8 cellular contexts compared by ENCODE assay signal in genomic region chr22:32080904-32081303, GRCh38. TPM values are rescaled to one million over a fixed set of nuclear protein-coding genes. Genes with fewer than 3 reads are reported as not detected.
A peak's percentile ranks its signal among the peaks of the same experiment; 100 is the strongest.
DNase-seq lines count a peak whose midpoint lies in the region; ATAC-seq and TF ChIP-seq lines count a peak whose summit lies in the region.

No MANE protein-coding gene starts in this region.

- H3K27me3 ChIP-seq in heart right ventricle = no peaks in the 10 kb centered on the region
- no peaks in the 10 kb centered on the region for H3K27me3 ChIP-seq in gastrocnemius medialis

- H3K27me3 Mint-ChIP-seq in activated CD4-positive, alpha-beta memory T cell treated with anti-CD3 and anti-CD28 coated beads, Interleukin-2, amount 10 ng/mL, durations not matched to agents 7 days and 5 days = peaks cover 24% of the 10 kb centered on the region

- H3K4me3 ChIP-seq in heart right ventricle (no peak overlapping the region), gastrocnemius medialis (no peak overlapping the region)

- ATAC-seq in heart right ventricle (peak in 7 of 8 donors; percentile 42 to 78 (median 58)), gastrocnemius medialis (peak; percentile 75 to 77)

- 85 to 86% methylated on average over 4 of the region's 4 CpGs for WGBS in heart right ventricle, 2 donors

- H3K36me3 ChIP-seq in heart right ventricle = peaks cover 0 to 10% (median 0%) of the 10 kb centered on the region in 9 donors
- no peaks in the 10 kb centered on the region for H3K36me3 ChIP-seq in gastrocnemius medialis

- CTCF ChIA-PET in activated CD4-positive, alpha-beta memory T cell treated with anti-CD3 and anti-CD28 coated beads, Interleukin-2, amount 10 ng/mL, durations not matched to agents 7 days and 5 days (lab: Charles Lee) = interaction anchor here (1.1 to 4.9 kb wide), 4 partner anchors 24 to 110 kb away, joined by 3 to 39 read pairs (median 8); no protein-coding TSS in a partner anchor

- peaks cover 0 to 40% (median 36%) of the 10 kb centered on the region in 9 donors for H3K4me1 ChIP-seq in heart right ventricle
- peaks cover 20 to 22% of the 10 kb centered on the region in 2 donors for H3K4me1 ChIP-seq in gastrocnemius medialis

- H3K36me3 Mint-ChIP-seq in activated CD4-positive, alpha-beta memory T cell treated with anti-CD3 and anti-CD28 coated beads, Interleukin-2, amount 10 ng/mL, durations not matched to agents 7 days and 5 days (ENCODE audit: low read depth) = no peaks in the 10 kb centered on the region

- in situ Hi-C loops in gastrocnemius medialis (cut with MboI; ENCODE audit: low sequenced_read_pairs in 4 of 4) = loop anchor here in 3 of 4 donors (5.0 to 10.0 kb wide), 2 partner anchors 104 to 106 kb away; no protein-coding TSS in a partner anchor

- no peak for TF ChIP-seq POLR2A in gastrocnemius medialis (IDR thresholded peaks at IDR 0.05)

- no peaks in the 10 kb centered on the region for H3K9me3 Mint-ChIP-seq in activated CD4-positive, alpha-beta memory T cell treated with anti-CD3 and anti-CD28 coated beads, Interleukin-2, amount 10 ng/mL, durations not matched to agents 7 days and 5 days

- no peak overlapping the region for H3K27ac ChIP-seq in heart right ventricle
- H3K27ac ChIP-seq in gastrocnemius medialis = no peak overlapping the region

- POLR2A ChIA-PET in activated CD4-positive, alpha-beta memory T cell treated with anti-CD3 and anti-CD28 coated beads, Interleukin-2, amount 10 ng/mL, durations not matched to agents 7 days and 5 days (lab: Charles Lee) = no interaction called here

- intact Hi-C loops in heart right ventricle (cut with DNase I) = loop anchor here (2.0 to 5.0 kb wide), 3 partner anchors 102 to 104 kb away; no protein-coding TSS in a partner anchor
- intact Hi-C loops in gastrocnemius medialis (cut with DNase I; ENCODE audit: low total_unique reads) = loop anchor here (1.0 to 2.0 kb wide), 2 partner anchors 74 to 104 kb away; no protein-coding TSS in a partner anchor

- H3K9me3 ChIP-seq in heart right ventricle = no peaks in the 10 kb centered on the region
- H3K9me3 ChIP-seq in gastrocnemius medialis = no peaks in the 10 kb centered on the region

- peaks cover 4% of the 10 kb centered on the region for H3K4me1 Mint-ChIP-seq in activated CD4-positive, alpha-beta memory T cell treated with anti-CD3 and anti-CD28 coated beads, Interleukin-2, amount 10 ng/mL, durations not matched to agents 7 days and 5 days

- no peak overlapping the region for H3K27ac Mint-ChIP-seq in activated CD4-positive, alpha-beta memory T cell treated with anti-CD3 and anti-CD28 coated beads, Interleukin-2, amount 10 ng/mL, durations not matched to agents 7 days and 5 days

- TF ChIP-seq CTCF in heart right ventricle (IDR thresholded peaks at IDR 0.05) = peak in 8 of 9 donors; percentile 27 to 68 (median 64)
- peak; percentile 66 to 75 (median 70) for TF ChIP-seq CTCF in gastrocnemius medialis (IDR thresholded peaks at IDR 0.05 in 4 of 5, conservative IDR thresholded peaks at IDR 0.05 in 1 of 5)

- DNase-seq in AG08395 (ENCODE audit: low spot score) = peak; percentile 68
- peak; percentile 68 for DNase-seq in GM03348 (ENCODE audit: low spot score)
- peak; percentile 59 for DNase-seq in NCI-H1694 (lab: John Stamatoyannopoulos, UW)
- peak; percentile 34 for DNase-seq in activated CD4-positive, alpha-beta memory T cell treated with anti-CD3 and anti-CD28 coated beads, Interleukin-2, amount 10 ng/mL, durations not matched to agents 7 days and 5 days
- DNase-seq in heart right ventricle = no peak
- DNase-seq in gastrocnemius medialis = peak in 1 of 2 donors; percentile 25
- DNase-seq in occipital lobe (lab: John Stamatoyannopoulos, UW) = no peak
- DNase-seq in effector CD8-positive, alpha-beta T cell (lab: John Stamatoyannopoulos, UW) = no peak

- H3K4me3 Mint-ChIP-seq in activated CD4-positive, alpha-beta memory T cell treated with anti-CD3 and anti-CD28 coated beads, Interleukin-2, amount 10 ng/mL, durations not matched to agents 7 days and 5 days = no peak overlapping the region

RNA-seq across cellular contexts. Expression of gene SLC5A1, which starts 37.8 kb away (rescaled TPM):
- not detected for total RNA-seq in activated CD4-positive, alpha-beta memory T cell treated with anti-CD3 and anti-CD28 coated beads, Interleukin-2, amount 10 ng/mL, durations not matched to agents 7 days and 5 days
- total RNA-seq in heart right ventricle = 100 to 1,000 TPM in 5 of 10 donors, 10 to 100 TPM in 5; 80.0 to 186 (median 108) TPM
- 10 to 100 TPM; 12.2 to 43.7 TPM for polyA plus RNA-seq in heart right ventricle
- under 1 TPM in 1 of 4 donors, not detected in 3; 0.24 TPM for total RNA-seq in gastrocnemius medialis
- total RNA-seq in occipital lobe = not detected

Comparison
In these comparisons a context has a peak if more than half of its experiments do, and no peak if none do; other contexts are left out.
1. DNase-seq: peak in AG08395 (single experiment), GM03348 (single experiment), NCI-H1694 (single experiment) and activated CD4-positive, alpha-beta memory T cell treated with anti-CD3 and anti-CD28 coated beads, Interleukin-2, amount 10 ng/mL, durations not matched to agents 7 days and 5 days (single experiment); none in heart right ventricle (0 of 2), occipital lobe (single experiment) and effector CD8-positive, alpha-beta T cell (single experiment).
2. RNA of gene SLC5A1, which starts 37.8 kb away (total RNA-seq): 80.0 to 186 TPM in heart right ventricle; 0.24 TPM in gastrocnemius medialis, not detected in activated CD4-positive, alpha-beta memory T cell treated with anti-CD3 and anti-CD28 coated beads, Interleukin-2, amount 10 ng/mL, durations not matched to agents 7 days and 5 days and not detected in occipital lobe (single experiment); every median in the first group is over 10 times any median in the second.